In the genomic region with DNA sequence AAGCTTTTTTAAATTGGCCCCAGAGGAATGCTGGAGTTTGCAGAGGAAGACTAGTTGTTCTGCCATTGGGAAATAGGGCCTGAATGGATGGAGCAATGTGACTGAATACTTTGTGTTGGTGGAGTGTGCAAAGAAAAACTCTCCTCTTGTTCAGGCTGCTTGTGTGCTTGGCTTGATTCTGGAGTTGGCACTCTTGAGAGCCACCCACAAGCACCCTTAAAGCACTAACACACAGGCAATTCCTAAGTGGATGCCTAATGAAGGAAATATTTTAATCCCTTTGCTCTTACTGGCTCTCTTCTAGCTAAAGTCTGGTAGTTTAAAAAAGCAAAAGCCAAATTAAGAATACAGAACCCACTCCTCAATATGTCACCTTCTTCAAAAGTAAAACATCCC, we compare ENCODE assay signal across 14 cellular contexts.
DNase-seq lines count a peak whose midpoint lies in the region; ATAC-seq and TF ChIP-seq lines count a peak whose summit lies in the region.
"Had no signal": no experiment of that assay in that cellular context is flagged by ENCODE, and none has a peak within 500 bp of the region (broad histone marks: within the 10 kb centered on the region; RNA-seq: fewer than 3 reads in every experiment).

No MANE protein-coding gene starts in this region.

- peak; percentile 88 for DNase-seq in AG10803 (ENCODE audit: low read depth)
- no peak for DNase-seq in WTC11 (ENCODE audit: low spot score)
- no peak for DNase-seq in right atrium auricular region (ENCODE audit: low spot score)
- no peak for DNase-seq in gastrocnemius medialis
- no peak for DNase-seq in neuronal stem cell (ENCODE audit: low spot score)
- DNase-seq in A172 (ENCODE audit: low spot score): no peak
- DNase-seq in SJCRH30: no peak
- DNase-seq in omental fat pad (ENCODE audit: low spot score): no peak
- DNase-seq: activated CD4-positive, CD25-positive, alpha-beta regulatory T cell treated with anti-CD3 and anti-CD28 coated beads, Interleukin-2, amount 50 U/mL, for 72 hours; activated T-cell treated with anti-CD3 and anti-CD28 coated beads, Interleukin-2, amount 50 U/mL, for 24 hours; NCI-H69; stimulated activated CD4-positive, alpha-beta T cell treated with anti-CD3 and anti-CD28 coated beads, Interleukin-4, amount 100 ng/mL, for 4 hours had no signal

- H3K9me3 ChIP-seq in right atrium auricular region (no peaks in the 10 kb centered on the region), gastrocnemius medialis (no peaks in the 10 kb centered on the region), neuronal stem cell (replicated peaks in 1 of 2; ENCODE audit: control insufficient read depth in 2 of 2, insufficient read depth in 1 of 2, low read depth in 1 of 2, low read length in 2 of 2) (no peaks in the 10 kb centered on the region), SJCRH30 (replicated peaks) (no peaks in the 10 kb centered on the region)

- H2AK5ac ChIP-seq in neuronal stem cell (ENCODE audit: low read depth, low read length): no peak overlapping the region

- CTCF ChIA-PET in WTC11 (lab: Charles Lee): interaction anchor here (2.7 kb wide), 1 partner anchor 78 kb away, joined by 9 read pairs; no protein-coding TSS in a partner anchor

- H3K27ac ChIP-seq in right atrium auricular region (peak overlapping the region; percentile 74 to 82), gastrocnemius medialis (peak overlapping the region; percentile 56 to 92 (median 65)), neuronal stem cell (replicated peaks; ENCODE audit: low read length) (no peak overlapping the region), SJCRH30 (no peak overlapping the region)
- H3K27ac ChIP-seq: HL-60 had no signal

- intact Hi-C loops in gastrocnemius medialis (cut with DNase I; ENCODE audit: low total_unique reads): no loop called here

- H2BK12ac ChIP-seq in neuronal stem cell (ENCODE audit: low read length): no peak overlapping the region

- POLR2A ChIA-PET in WTC11 (lab: Charles Lee): no interaction called here

- H3K23ac ChIP-seq in neuronal stem cell (ENCODE audit: low read depth, low read length, poor library complexity): no peak overlapping the region

- peaks cover 2% of the 10 kb centered on the region for H3K79me1 ChIP-seq in neuronal stem cell (ENCODE audit: low read depth, low read length)

- H3K14ac ChIP-seq in neuronal stem cell (ENCODE audit: low read length): no peak overlapping the region

- no peak overlapping the region for H3K4me2 ChIP-seq in neuronal stem cell (ENCODE audit: insufficient read depth, low read length, poor library complexity, severe bottlenecking)

- no peak overlapping the region for H4K8ac ChIP-seq in neuronal stem cell (ENCODE audit: low read depth, low read length)

- H3K4me3 ChIP-seq in AG10803 (ENCODE audit: low read length): no peak overlapping the region; the same call in 1 of the 2 replicates
- H3K4me3 ChIP-seq in right atrium auricular region: no peak overlapping the region
- no peak overlapping the region for H3K4me3 ChIP-seq in gastrocnemius medialis
- no peak overlapping the region for H3K4me3 ChIP-seq in neuronal stem cell (ENCODE audit: low read length in 2 of 2)
- no peak overlapping the region for H3K4me3 ChIP-seq in SJCRH30

- H3K4ac ChIP-seq in neuronal stem cell (ENCODE audit: low read length): no peak overlapping the region

- H3K9me3 Mint-ChIP-seq in WTC11: no peaks in the 10 kb centered on the region
- H3K9me3 Mint-ChIP-seq: activated T-cell treated with anti-CD3 and anti-CD28 coated beads, Interleukin-2, amount 50 U/mL, for 24 hours had no signal

- no peaks in the 10 kb centered on the region for H3K36me3 ChIP-seq in right atrium auricular region
- no peaks in the 10 kb centered on the region for H3K36me3 ChIP-seq in gastrocnemius medialis
- H3K36me3 ChIP-seq in neuronal stem cell (replicated peaks in 1 of 2; ENCODE audit: control insufficient read depth in 2 of 2, insufficient read depth in 2 of 2, low read length in 2 of 2): no peaks in the 10 kb centered on the region
- H3K36me3 ChIP-seq in SJCRH30: no peaks in the 10 kb centered on the region

- H4K91ac ChIP-seq in neuronal stem cell (ENCODE audit: low read depth, low read length, poor library complexity): no peak overlapping the region

- no peaks in the 10 kb centered on the region for H3K27me3 Mint-ChIP-seq in WTC11 (ENCODE audit: low read depth)

- ATAC-seq in WTC11 (no peak), gastrocnemius medialis (peak in 1 of 2 donors; percentile 4), omental fat pad (ENCODE audit: low FRiP score) (no peak)

- H3K18ac ChIP-seq in neuronal stem cell (ENCODE audit: low read length): no peak overlapping the region

- no peak overlapping the region for H2BK5ac ChIP-seq in neuronal stem cell (ENCODE audit: low read length)

- H3K4me1 ChIP-seq in right atrium auricular region: peaks cover 0 to 56% of the 10 kb centered on the region in 2 donors
- H3K4me1 ChIP-seq in gastrocnemius medialis: peaks cover 66 to 72% of the 10 kb centered on the region in 2 donors
- H3K4me1 ChIP-seq in neuronal stem cell (ENCODE audit: control insufficient read depth in 2 of 2, insufficient read depth in 1 of 2, low read depth in 1 of 2, low read length in 2 of 2): peaks cover 17 to 26% of the 10 kb centered on the region in 2 donors
- peaks cover 9% of the 10 kb centered on the region for H3K4me1 ChIP-seq in SJCRH30

- H3K36me3 Mint-ChIP-seq in WTC11: no peaks in the 10 kb centered on the region

- H3K9ac ChIP-seq in neuronal stem cell (ENCODE audit: low read depth, low read length, poor library complexity): no peak overlapping the region

- TF ChIP-seq CTCF in AG10803 (conservative IDR thresholded peaks at IDR 0.05; ENCODE audit: low read length) (no peak), WTC11 (IDR thresholded peaks at IDR 0.05) (no peak), right atrium auricular region (IDR thresholded peaks at IDR 0.05) (no peak), gastrocnemius medialis (IDR thresholded peaks at IDR 0.05 in 4 of 5, conservative IDR thresholded peaks at IDR 0.05 in 1 of 5) (no peak), omental fat pad (IDR thresholded peaks at IDR 0.05) (no peak)

- H2AFZ ChIP-seq in neuronal stem cell (ENCODE audit: low read length): no peak overlapping the region

- no peak overlapping the region for H2BK15ac ChIP-seq in neuronal stem cell (ENCODE audit: low read length)

- in situ Hi-C loops in gastrocnemius medialis (cut with MboI; ENCODE audit: low sequenced_read_pairs in 4 of 4): no loop called here

- H3K4me3 Mint-ChIP-seq in WTC11: no peak overlapping the region
- H3K4me3 Mint-ChIP-seq: activated T-cell treated with anti-CD3 and anti-CD28 coated beads, Interleukin-2, amount 50 U/mL, for 24 hours; B cell had no signal

- H3K27me3 ChIP-seq in right atrium auricular region: no peaks in the 10 kb centered on the region
- no peaks in the 10 kb centered on the region for H3K27me3 ChIP-seq in gastrocnemius medialis
- H3K27me3 ChIP-seq in neuronal stem cell (ENCODE audit: control insufficient read depth in 3 of 3, insufficient read depth in 3 of 3, low read depth in 1 of 3, low read length in 3 of 3): no peaks in the 10 kb centered on the region
- H3K27me3 ChIP-seq in SJCRH30: no peaks in the 10 kb centered on the region

- no peak for TF ChIP-seq POLR2A in gastrocnemius medialis (IDR thresholded peaks at IDR 0.05)

- peaks cover 85% of the 10 kb centered on the region for H3K4me1 Mint-ChIP-seq in WTC11
- H3K4me1 Mint-ChIP-seq: B cell had no signal

- H2BK120ac ChIP-seq in neuronal stem cell (ENCODE audit: low read depth, low read length): no peak overlapping the region

- peak overlapping the region; percentile 83 for H3K27ac Mint-ChIP-seq in WTC11
- H3K27ac Mint-ChIP-seq: activated T-cell treated with anti-CD3 and anti-CD28 coated beads, Interleukin-2, amount 50 U/mL, for 24 hours; B cell had no signal

TF ChIP-seq in WTC11, 78 proteins besides CTCF, POLR2A, EP300 and RAD21 (continues in another document):
- TF ChIP-seq ZNF671 (CRISPR knock-in tag; IDR thresholded peaks at IDR 0.05) (no peak), JUN (CRISPR knock-in tag; IDR thresholded peaks at IDR 0.05) (no peak), MXD4 (CRISPR knock-in tag; IDR thresholded peaks at IDR 0.05; ENCODE audit: borderline replicate concordance) (no peak), ZNF219 (CRISPR knock-in tag; IDR thresholded peaks at IDR 0.05; ENCODE audit: borderline replicate concordance) (no peak)
- TF ChIP-seq, protein P1, sequence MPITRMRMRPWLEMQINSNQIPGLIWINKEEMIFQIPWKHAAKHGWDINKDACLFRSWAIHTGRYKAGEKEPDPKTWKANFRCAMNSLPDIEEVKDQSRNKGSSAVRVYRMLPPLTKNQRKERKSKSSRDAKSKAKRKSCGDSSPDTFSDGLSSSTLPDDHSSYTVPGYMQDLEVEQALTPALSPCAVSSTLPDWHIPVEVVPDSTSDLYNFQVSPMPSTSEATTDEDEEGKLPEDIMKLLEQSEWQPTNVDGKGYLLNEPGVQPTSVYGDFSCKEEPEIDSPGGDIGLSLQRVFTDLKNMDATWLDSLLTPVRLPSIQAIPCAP (CRISPR knock-in tag; IDR thresholded peaks at IDR 0.05): no peak
- TF ChIP-seq, protein P2, sequence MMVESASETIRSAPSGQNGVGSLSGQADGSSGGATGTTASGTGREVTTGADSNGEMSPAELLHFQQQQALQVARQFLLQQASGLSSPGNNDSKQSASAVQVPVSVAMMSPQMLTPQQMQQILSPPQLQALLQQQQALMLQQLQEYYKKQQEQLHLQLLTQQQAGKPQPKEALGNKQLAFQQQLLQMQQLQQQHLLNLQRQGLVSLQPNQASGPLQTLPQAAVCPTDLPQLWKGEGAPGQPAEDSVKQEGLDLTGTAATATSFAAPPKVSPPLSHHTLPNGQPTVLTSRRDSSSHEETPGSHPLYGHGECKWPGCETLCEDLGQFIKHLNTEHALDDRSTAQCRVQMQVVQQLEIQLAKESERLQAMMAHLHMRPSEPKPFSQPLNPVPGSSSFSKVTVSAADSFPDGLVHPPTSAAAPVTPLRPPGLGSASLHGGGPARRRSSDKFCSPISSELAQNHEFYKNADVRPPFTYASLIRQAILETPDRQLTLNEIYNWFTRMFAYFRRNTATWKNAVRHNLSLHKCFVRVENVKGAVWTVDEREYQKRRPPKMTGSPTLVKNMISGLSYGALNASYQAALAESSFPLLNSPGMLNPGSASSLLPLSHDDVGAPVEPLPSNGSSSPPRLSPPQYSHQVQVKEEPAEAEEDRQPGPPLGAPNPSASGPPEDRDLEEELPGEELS (CRISPR knock-in tag; IDR thresholded peaks at IDR 0.05): no peak

Comparison
In these comparisons a context has a peak if more than half of its experiments do, and no peak if none do; other contexts are left out.
1. H3K27ac ChIP-seq: peak in right atrium auricular region (2 of 2) and gastrocnemius medialis (4 of 4); none in neuronal stem cell (single experiment) and SJCRH30 (single experiment).